In the genomic region with DNA sequence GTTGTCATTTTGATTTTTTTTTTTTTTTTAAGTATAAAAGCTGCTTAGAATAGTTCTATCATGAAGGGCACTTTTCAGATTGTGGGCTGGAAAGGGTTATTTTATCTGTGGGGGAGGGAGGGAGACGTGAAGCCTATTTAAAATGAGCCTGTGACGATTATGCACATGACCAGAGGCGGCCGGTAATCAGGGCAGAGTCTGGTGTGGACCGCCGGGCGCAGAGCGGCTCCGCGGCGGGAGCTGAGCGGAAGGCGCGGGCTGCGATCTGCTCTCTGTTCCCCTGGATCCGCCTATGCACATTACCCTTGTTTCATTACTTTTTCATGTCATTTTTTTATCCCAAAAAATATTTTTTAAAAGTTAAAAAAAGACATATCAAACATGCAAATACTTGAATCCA, we compare ENCODE assay signal across 18 cellular contexts. TPM values are rescaled to one million over a fixed set of nuclear protein-coding genes. Genes with fewer than 3 reads are reported as not detected.
DNase-seq lines count a peak whose midpoint lies in the region; TF ChIP-seq lines count a peak whose summit lies in the region.
"Had no signal": no experiment of that assay in that cellular context is flagged by ENCODE, and none has a peak within 500 bp of the region (broad histone marks: within the 10 kb centered on the region; RNA-seq: fewer than 3 reads in every experiment).

No MANE protein-coding gene starts in this region.

- no peak overlapping the region for H3K4me3 ChIP-seq in SK-N-MC
- no peak overlapping the region for H3K4me3 ChIP-seq in osteoblast (ENCODE audit: insufficient read depth, low read length)

- no peak overlapping the region for H2AFZ ChIP-seq in osteoblast (ENCODE audit: low read length)

- peak overlapping the region; percentile 0 for H3K9ac ChIP-seq in SK-N-MC (ENCODE audit: insufficient read length)

- no peaks in the 10 kb centered on the region for H3K4me1 ChIP-seq in osteoblast (ENCODE audit: insufficient read depth, low read length)

- H3K27me3 ChIP-seq in osteoblast (ENCODE audit: insufficient read depth, low read length) = no peaks in the 10 kb centered on the region

- H4K20me1 ChIP-seq in osteoblast (ENCODE audit: insufficient read depth, low read length) = no peaks in the 10 kb centered on the region

- H3K9me3 ChIP-seq in SK-N-MC (ENCODE audit: low read depth, low read length) (no peaks in the 10 kb centered on the region; the same call in 1 of the 2 replicates), osteoblast (ENCODE audit: low read depth, low read length) (no peaks in the 10 kb centered on the region)

- DNase-seq in COLO829 (ENCODE audit: low spot score) = peak; percentile 62
- DNase-seq in SK-N-MC (ENCODE audit: low read depth, low spot score) = no peak
- peak; percentile 66 for DNase-seq in osteoblast (ENCODE audit: insufficient read length, low spot score, missing footprints)
- DNase-seq in stimulated activated CD4-positive, alpha-beta T cell treated with anti-CD3 and anti-CD28 coated beads, Interleukin-1b, Interleukin-23, amount 100 ng/mL, for 48 hours = no peak
- DNase-seq in mesenteric fat pad (ENCODE audit: low spot score) = no peak
- no peak for DNase-seq in NCI-H1436 (lab: John Stamatoyannopoulos, UW)
- DNase-seq: ACHN; C1 segment of cervical spinal cord; GDM1; NCI-H1092 treated with DMSO at 0.1 percent for 48 hours; NCI-H2081 treated with DMSO at 0.1 percent for 48 hours; NCI-H446 treated with DMSO at 0.1 percent for 48 hours; NCI-H748 treated with DMSO at 0.1 percent for 48 hours; NK-92 treated with Interleukin-12 subunit alpha and Interleukin-12 subunit beta, amount 100 ng/mL, for 24 hours; SHP77 treated with DMSO at 0.1 percent for 48 hours had no signal

- H3K27ac ChIP-seq in 22Rv1 (peak overlapping the region; percentile 40), SK-N-MC (peak overlapping the region; percentile 68), osteoblast (ENCODE audit: low read depth, low read length) (no peak overlapping the region)

- TF ChIP-seq CTCF in 22Rv1 (IDR thresholded peaks at IDR 0.05) (no peak), osteoblast (IDR thresholded peaks at IDR 0.05; ENCODE audit: extremely low read depth, low read depth, low read length) (no peak)

- H3K36me3 ChIP-seq in SK-N-MC (ENCODE audit: insufficient read depth, low read length) (peaks cover 14% of the 10 kb centered on the region; the same call in 1 of the 2 replicates), osteoblast (ENCODE audit: insufficient read depth, low read length) (peaks cover 9% of the 10 kb centered on the region)

- no peak overlapping the region for H3K4me2 ChIP-seq in osteoblast (ENCODE audit: insufficient read depth, low read length)

- no peaks in the 10 kb centered on the region for H3K79me2 ChIP-seq in osteoblast (ENCODE audit: insufficient read depth, low read length)

RNA-seq across cellular contexts. Expression of a gene that starts 23.5 kb away (rescaled TPM):
- total RNA-seq in osteoblast = under 0.01 TPM in 1 of 2 replicates, not detected in the other
- total RNA-seq in mesenteric fat pad = 117 TPM

RNA-seq across cellular contexts. Expression of a gene that starts 25.5 kb away (rescaled TPM):
- total RNA-seq in osteoblast (not detected in 2 replicates), mesenteric fat pad (8.4 TPM)
- total RNA-seq: Daoy, LHCN-M2 had no signal

RNA-seq across cellular contexts. Expression of a gene that starts 41.1 kb away (rescaled TPM):
- total RNA-seq in osteoblast (not detected in 2 replicates), mesenteric fat pad (not detected)
- total RNA-seq: Daoy, LHCN-M2 had no signal

Comparison
In these comparisons a context has a peak if more than half of its experiments do, and no peak if none do; other contexts are left out.
1. DNase-seq: peak in COLO829 (single experiment) and osteoblast (single experiment); none in SK-N-MC (single experiment), stimulated activated CD4-positive, alpha-beta T cell treated with anti-CD3 and anti-CD28 coated beads, Interleukin-1b, Interleukin-23, amount 100 ng/mL, for 48 hours (single experiment), mesenteric fat pad (single experiment) and NCI-H1436 (single experiment).
2. RNA of a gene that starts 23.5 kb away (total RNA-seq): 117 TPM in mesenteric fat pad (single experiment); under 0.01 TPM in osteoblast; every median in the first group is over 100 times any median in the second.